Comparison of ENCODE assay signal across 29 cellular contexts in genomic region chr4:185787926-185788679, GRCh38. TPM values are rescaled to one million over a fixed set of nuclear protein-coding genes. Genes with fewer than 3 reads are reported as not detected.
DNase-seq lines count a peak whose midpoint lies in the region; ATAC-seq lines count a peak whose summit lies in the region.
"Had no signal": no experiment of that assay in that cellular context is flagged by ENCODE, and none has a peak within 500 bp of the region (broad histone marks: within the 10 kb centered on the region; RNA-seq: fewer than 3 reads in every experiment).

No MANE protein-coding gene starts in this region.

- H3K4me3 Mint-ChIP-seq in stimulated activated effector memory CD8-positive, alpha-beta T cell treated with anti-CD3 and anti-CD28 coated beads, Interleukin-12 subunit alpha, Interleukin-12 subunit beta, amount 100 ng/mL, for 72 hours, result no peak overlapping the region
- H3K4me3 Mint-ChIP-seq: activated naive CD4-positive, alpha-beta T cell treated with anti-CD3 and anti-CD28 coated beads for 36 hours; activated T-cell treated with anti-CD3 and anti-CD28 coated beads, Interleukin-2, amount 50 U/mL, for 4 hours; CD8-positive, alpha-beta memory T cell; dendritic cell treated with granulocyte-macrophage colony-stimulating factor and Interleukin-4, amounts not matched to agents 40 ng/mL and 50 ng/mL, for 4 days; naive B cell had no signal

- no peaks in the 10 kb centered on the region for H3K4me1 Mint-ChIP-seq in stimulated activated effector memory CD8-positive, alpha-beta T cell treated with anti-CD3 and anti-CD28 coated beads, Interleukin-12 subunit alpha, Interleukin-12 subunit beta, amount 100 ng/mL, for 72 hours
- H3K4me1 Mint-ChIP-seq: CD8-positive, alpha-beta memory T cell; naive B cell had no signal

- no peaks in the 10 kb centered on the region for H3K36me3 Mint-ChIP-seq in stimulated activated effector memory CD8-positive, alpha-beta T cell treated with anti-CD3 and anti-CD28 coated beads, Interleukin-12 subunit alpha, Interleukin-12 subunit beta, amount 100 ng/mL, for 72 hours
- H3K36me3 Mint-ChIP-seq: CD8-positive, alpha-beta memory T cell; naive B cell had no signal

- DNase-seq in NCI-H524 (lab: John Stamatoyannopoulos, UW), result peak; percentile 8 to 49
- no peak for DNase-seq in NCI-H524 treated with DMSO at 0.1 percent for 48 hours (lab: John Stamatoyannopoulos, UW)
- DNase-seq in NCI-H2107 treated with DMSO at 0.1 percent for 48 hours (lab: John Stamatoyannopoulos, UW; ENCODE audit: unreplicated experiment), result peak; percentile 89
- no peak for DNase-seq in Right ventricle myocardium superior
- no peak for DNase-seq in stimulated activated effector memory CD8-positive, alpha-beta T cell treated with anti-CD3 and anti-CD28 coated beads, Interleukin-12 subunit alpha, Interleukin-12 subunit beta, amount 100 ng/mL, for 72 hours (ENCODE audit: low spot score in 2 of 2)
- DNase-seq in NCI-H2227 (lab: John Stamatoyannopoulos, UW; ENCODE audit: unreplicated experiment), result no peak
- no peak for DNase-seq in nucleus accumbens (lab: John Stamatoyannopoulos, UW)
- DNase-seq: 8988T; activated naive CD4-positive, alpha-beta T cell treated with anti-CD3 and anti-CD28 coated beads for 36 hours; activated T-cell treated with anti-CD3 and anti-CD28 coated beads, Interleukin-2, amount 50 U/mL, for 4 hours; AML-193; amniotic stem cell; CD8-positive, alpha-beta memory T cell; DMS153; GF-D8; left cardiac atrium; naive B cell; NCI-H2081 treated with DMSO at 0.1 percent for 48 hours; NCI-H774; SIG-M5; stimulated activated CD4-positive, alpha-beta T cell treated with anti-CD3 and anti-CD28 coated beads, Interleukin-12 subunit alpha, Interleukin-12 subunit beta, amount 100 ng/mL, for 4 hours; stimulated activated CD4-positive, alpha-beta T cell treated with anti-CD3 and anti-CD28 coated beads, Interleukin-4, amount 100 ng/mL, for 4 hours; stomach; T-helper 1 cell; transverse colon had no signal

- intact Hi-C loops in Right ventricle myocardium superior (cut with DNase I), result no loop called here

- peak; percentile 28 for ATAC-seq in Right ventricle myocardium superior (ENCODE audit: poor library complexity)
- peak; percentile 47 for ATAC-seq in stimulated activated effector memory CD8-positive, alpha-beta T cell treated with anti-CD3 and anti-CD28 coated beads, Interleukin-12 subunit alpha, Interleukin-12 subunit beta, amount 100 ng/mL, for 72 hours
- ATAC-seq in GM21515 (IDR thresholded peaks at IDR 0.05; ENCODE audit: unreplicated experiment), result no peak
- ATAC-seq: activated T-cell treated with anti-CD3 and anti-CD28 coated beads, Interleukin-2, amount 50 U/mL, for 4 hours; HCT116 had no signal

- no peaks in the 10 kb centered on the region for H3K9me3 Mint-ChIP-seq in stimulated activated effector memory CD8-positive, alpha-beta T cell treated with anti-CD3 and anti-CD28 coated beads, Interleukin-12 subunit alpha, Interleukin-12 subunit beta, amount 100 ng/mL, for 72 hours
- H3K9me3 Mint-ChIP-seq: activated T-cell treated with anti-CD3 and anti-CD28 coated beads, Interleukin-2, amount 50 U/mL, for 4 hours; dendritic cell treated with granulocyte-macrophage colony-stimulating factor and Interleukin-4, amounts not matched to agents 40 ng/mL and 50 ng/mL, for 4 days; naive B cell had no signal

- no peak overlapping the region for H3K27ac Mint-ChIP-seq in stimulated activated effector memory CD8-positive, alpha-beta T cell treated with anti-CD3 and anti-CD28 coated beads, Interleukin-12 subunit alpha, Interleukin-12 subunit beta, amount 100 ng/mL, for 72 hours
- H3K27ac Mint-ChIP-seq: activated naive CD4-positive, alpha-beta T cell treated with anti-CD3 and anti-CD28 coated beads for 36 hours; CD8-positive, alpha-beta memory T cell; dendritic cell treated with granulocyte-macrophage colony-stimulating factor and Interleukin-4, amounts not matched to agents 40 ng/mL and 50 ng/mL, for 4 days had no signal

RNA-seq across cellular contexts. Expression of gene SORBS2, which starts 23.9 kb away (rescaled TPM):
- 819 TPM for total RNA-seq in Right ventricle myocardium superior
- total RNA-seq: activated CD8-positive, alpha-beta memory T cell treated with anti-CD3 and anti-CD28 coated beads for 36 hours; activated naive CD4-positive, alpha-beta T cell treated with anti-CD3 and anti-CD28 coated beads for 36 hours; CD8-positive, alpha-beta memory T cell had no signal

Comparison
In these comparisons a context has a peak if more than half of its experiments do, and no peak if none do; other contexts are left out.
1. DNase-seq: peak in NCI-H524 (2 of 2) and NCI-H2107 treated with DMSO at 0.1 percent for 48 hours (single experiment); none in NCI-H524 treated with DMSO at 0.1 percent for 48 hours (single experiment), Right ventricle myocardium superior (single experiment), stimulated activated effector memory CD8-positive, alpha-beta T cell treated with anti-CD3 and anti-CD28 coated beads, Interleukin-12 subunit alpha, Interleukin-12 subunit beta, amount 100 ng/mL, for 72 hours (0 of 2), NCI-H2227 (single experiment) and nucleus accumbens (0 of 56).